1 cellular context compared by ENCODE assay signal in the genomic region with DNA sequence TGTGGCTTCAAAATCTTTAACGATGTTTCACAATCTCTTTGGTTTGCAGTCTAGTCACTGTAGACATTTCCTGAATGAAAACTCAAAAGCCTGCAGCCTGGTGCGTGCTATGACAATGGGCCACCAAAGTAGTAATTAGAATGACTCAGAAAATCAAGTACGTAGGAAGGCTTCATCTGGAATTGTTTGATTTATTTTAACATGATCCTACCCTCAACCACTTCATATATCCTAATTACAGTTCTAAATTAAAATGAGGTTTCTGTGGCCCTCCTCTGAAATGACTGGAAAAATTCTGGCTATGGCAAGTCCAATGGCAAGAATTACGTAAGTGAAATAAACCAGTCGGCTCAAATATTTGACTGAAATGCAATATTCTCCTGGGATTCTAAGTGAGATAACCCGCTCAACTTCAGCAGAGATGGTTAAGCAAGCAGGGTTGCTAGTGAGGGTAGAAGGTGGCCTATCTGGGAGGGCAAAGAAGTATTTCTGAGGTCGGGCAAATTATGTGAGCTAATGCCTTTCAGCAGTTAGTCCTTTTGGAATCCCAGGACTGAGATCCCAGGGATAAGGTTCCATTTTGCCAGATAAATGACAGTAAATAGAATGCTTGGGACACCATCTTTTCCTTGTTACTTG.
A peak's percentile ranks its signal among the peaks of the same experiment; 100 is the strongest.
TF ChIP-seq lines count a peak whose summit lies in the region.

No MANE protein-coding gene starts in this region.

TF ChIP-seq in IMR-90, 13 proteins besides CTCF, POLR2A, EP300 and RAD21:
- TF ChIP-seq CEBPB (IDR thresholded peaks at IDR 0.05; ENCODE audit: low read depth, low read length), result peak; percentile 16; the same call in 1 of the 2 replicates
- TF ChIP-seq, protein P1, sequence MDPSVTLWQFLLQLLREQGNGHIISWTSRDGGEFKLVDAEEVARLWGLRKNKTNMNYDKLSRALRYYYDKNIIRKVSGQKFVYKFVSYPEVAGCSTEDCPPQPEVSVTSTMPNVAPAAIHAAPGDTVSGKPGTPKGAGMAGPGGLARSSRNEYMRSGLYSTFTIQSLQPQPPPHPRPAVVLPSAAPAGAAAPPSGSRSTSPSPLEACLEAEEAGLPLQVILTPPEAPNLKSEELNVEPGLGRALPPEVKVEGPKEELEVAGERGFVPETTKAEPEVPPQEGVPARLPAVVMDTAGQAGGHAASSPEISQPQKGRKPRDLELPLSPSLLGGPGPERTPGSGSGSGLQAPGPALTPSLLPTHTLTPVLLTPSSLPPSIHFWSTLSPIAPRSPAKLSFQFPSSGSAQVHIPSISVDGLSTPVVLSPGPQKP (IDR thresholded peaks at IDR 0.05; ENCODE audit: borderline replicate concordance, low read depth, low read length), result no peak
